20 cellular contexts compared by ENCODE assay signal in the genomic region with DNA sequence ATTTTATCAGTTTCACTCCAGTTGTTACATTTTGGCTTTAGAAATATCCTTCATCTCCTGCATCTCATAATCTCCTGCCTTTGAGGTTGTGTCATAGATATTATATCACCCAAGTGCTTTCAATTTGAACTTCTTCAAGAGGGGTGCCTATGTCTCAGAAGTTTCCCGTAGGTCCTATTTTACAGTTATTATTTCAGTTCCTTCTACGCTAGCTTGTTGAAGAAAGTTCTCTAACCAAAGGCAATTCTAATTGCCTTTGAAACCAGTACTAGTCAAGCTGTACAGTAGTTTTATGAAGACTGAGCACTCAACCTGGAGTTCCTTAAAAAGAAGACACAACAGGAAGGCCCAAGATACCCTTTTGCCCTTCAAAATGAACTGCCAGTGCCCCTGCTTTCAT.
DNase-seq lines count a peak whose midpoint lies in the region; ATAC-seq and TF ChIP-seq lines count a peak whose summit lies in the region.
"Had no signal": no experiment of that assay in that cellular context is flagged by ENCODE, and none has a peak within 500 bp of the region (broad histone marks: within the 10 kb centered on the region; RNA-seq: fewer than 3 reads in every experiment).

No MANE protein-coding gene starts in this region.

- no peaks in the 10 kb centered on the region for H3K27me3 Mint-ChIP-seq in glutamatergic neuron (ENCODE audit: unreplicated experiment)
- no peaks in the 10 kb centered on the region for H3K27me3 Mint-ChIP-seq in CD4-positive, alpha-beta memory T cell
- no peaks in the 10 kb centered on the region for H3K27me3 Mint-ChIP-seq in Calu3 (ENCODE audit: unreplicated experiment)

- DNase-seq in glutamatergic neuron (no peak), Calu3 (no peak)
- no peak for DNase-seq in stimulated activated CD4-positive, alpha-beta T cell treated with anti-CD3 and anti-CD28 coated beads, Interleukin-15, amount 100 ng/mL, for 24 hours
- DNase-seq in activated CD8-positive, alpha-beta memory T cell treated with anti-CD3 and anti-CD28 coated beads, Interleukin-2, amount 50 U/mL, for 4 hours: no peak
- DNase-seq in CD4-positive, alpha-beta memory T cell: no peak
- DNase-seq: DMS79 treated with DMSO at 0.1 percent for 48 hours, HFFc6, Kasumi-1, MM.1S, NCI-H1105, NCI-H1694, NCI-H2081 treated with DMSO at 0.1 percent for 48 hours, NCI-H510A treated with DMSO at 0.1 percent for 48 hours, NCI-H774, SJCRH30 had no signal

- H2AFZ ChIP-seq in OCI-LY3 (ENCODE audit: low read depth, low read length): no peak overlapping the region

- TF ChIP-seq CTCF in OCI-LY3 (IDR thresholded peaks at IDR 0.05; ENCODE audit: low read depth, low read length) (no peak), glutamatergic neuron (IDR thresholded peaks at IDR 0.05; ENCODE audit: partially characterized antibody, unreplicated experiment) (no peak), Calu3 (IDR thresholded peaks at IDR 0.05; ENCODE audit: unreplicated experiment) (no peak)

- H3K36me3 ChIP-seq in BLaER1 treated with 17β-estradiol and CSF1 and Interleukin-3, amounts not matched to agents 10 nM and 100 nM: peaks cover 0 to 85% (median 31%) of the 10 kb centered on the region in 11 experiments; a peak in 19 of 22 replicates
- no peaks in the 10 kb centered on the region for H3K36me3 ChIP-seq in OCI-LY3 (replicated peaks; ENCODE audit: low read depth, low read length)
- H3K36me3 ChIP-seq in CD4-positive, alpha-beta memory T cell (ENCODE audit: insufficient read depth, low read length): no peaks in the 10 kb centered on the region
- H3K36me3 ChIP-seq: SJCRH30 had no signal

- peaks cover 0 to 88% (median 0%) of the 10 kb centered on the region in 11 experiments; a peak in 5 of 22 replicates for H4K20me1 ChIP-seq in BLaER1 treated with 17β-estradiol and CSF1 and Interleukin-3, amounts not matched to agents 10 nM and 100 nM
- no peaks in the 10 kb centered on the region for H4K20me1 ChIP-seq in OCI-LY3 (ENCODE audit: insufficient read depth, low read length)

- H3K27ac Mint-ChIP-seq in glutamatergic neuron (ENCODE audit: unreplicated experiment) (peak overlapping the region; percentile 45), Calu3 (ENCODE audit: unreplicated experiment) (no peak overlapping the region)
- H3K27ac Mint-ChIP-seq in CD4-positive, alpha-beta memory T cell: no peak overlapping the region
- H3K27ac Mint-ChIP-seq: HFFc6; T-helper 1 cell treated with Interleukin-12 subunit alpha and Interleukin-12 subunit beta and Interleukin-4 antibody, amounts not matched to agents 30 μg/mL and 1 μg/mL, for 36 hours had no signal

- H3K4me2 ChIP-seq in BLaER1 treated with 17β-estradiol and CSF1 and Interleukin-3, amounts not matched to agents 10 nM and 100 nM: peak overlapping the region; percentile 2 to 40 (median 27); a peak in 16 of 22 replicates
- H3K4me2 ChIP-seq in OCI-LY3 (ENCODE audit: low read length): peak overlapping the region; percentile 40

- BruUV-seq in Calu3 (replicated peaks; lab: Mats Ljungman, UMichigan): no TSS peak

- H3K9me3 Mint-ChIP-seq in glutamatergic neuron (ENCODE audit: unreplicated experiment): no peaks in the 10 kb centered on the region
- H3K9me3 Mint-ChIP-seq in CD4-positive, alpha-beta memory T cell: peaks cover 0 to 3% (median 0%) of the 10 kb centered on the region in 8 donors
- H3K9me3 Mint-ChIP-seq in Calu3 (ENCODE audit: low read depth, unreplicated experiment): no peaks in the 10 kb centered on the region
- H3K9me3 Mint-ChIP-seq: HFFc6; T-helper 1 cell treated with Interleukin-12 subunit alpha and Interleukin-12 subunit beta and Interleukin-4 antibody, amounts not matched to agents 30 μg/mL and 1 μg/mL, for 36 hours had no signal

- H3K9me3 ChIP-seq in BLaER1 treated with 17β-estradiol and CSF1 and Interleukin-3, amounts not matched to agents 10 nM and 100 nM (replicated peaks in 1 of 11): no peaks in the 10 kb centered on the region; a peak in 1 of 22 replicates
- no peaks in the 10 kb centered on the region for H3K9me3 ChIP-seq in OCI-LY3 (ENCODE audit: insufficient read depth, low read length)
- H3K9me3 ChIP-seq in CD4-positive, alpha-beta memory T cell (ENCODE audit: control insufficient read depth in 1 of 2, low read length in 2 of 2): no peaks in the 10 kb centered on the region
- H3K9me3 ChIP-seq: SJCRH30 had no signal

- ATAC-seq in GM21390 (IDR thresholded peaks at IDR 0.05; ENCODE audit: unreplicated experiment): peak; percentile 55

- no peak overlapping the region for H3K4me3 Mint-ChIP-seq in glutamatergic neuron (ENCODE audit: unreplicated experiment)
- no peak overlapping the region for H3K4me3 Mint-ChIP-seq in CD4-positive, alpha-beta memory T cell
- no peak overlapping the region for H3K4me3 Mint-ChIP-seq in Calu3 (ENCODE audit: low read depth, unreplicated experiment)
- H3K4me3 Mint-ChIP-seq: HFFc6; T-helper 1 cell treated with Interleukin-12 subunit alpha and Interleukin-12 subunit beta and Interleukin-4 antibody, amounts not matched to agents 30 μg/mL and 1 μg/mL, for 36 hours had no signal

- H3K4me1 ChIP-seq in BLaER1 treated with 17β-estradiol and CSF1 and Interleukin-3, amounts not matched to agents 10 nM and 100 nM: peaks cover 23 to 75% (median 54%) of the 10 kb centered on the region in 10 experiments
- peaks cover 27% of the 10 kb centered on the region for H3K4me1 ChIP-seq in OCI-LY3 (ENCODE audit: low read length)
- no peaks in the 10 kb centered on the region for H3K4me1 ChIP-seq in CD4-positive, alpha-beta memory T cell (ENCODE audit: insufficient read depth, low read length)
- H3K4me1 ChIP-seq: SJCRH30 had no signal

- H3K9ac ChIP-seq in BLaER1 treated with 17β-estradiol and CSF1 and Interleukin-3, amounts not matched to agents 10 nM and 100 nM: no peak overlapping the region
- H3K9ac ChIP-seq in OCI-LY3 (ENCODE audit: low read length): 0 out of 2 replicates have a peak overlapping the region, but pooled peaks have one; percentile 5

- intact Hi-C loops in CD4-positive, alpha-beta memory T cell (cut with micrococcal nuclease): no loop called here
- intact Hi-C loops in Calu3 (cut with micrococcal nuclease; ENCODE audit: unreplicated experiment): no loop called here

- POLR2A ChIA-PET in CD4-positive, alpha-beta memory T cell (lab: Charles Lee; ENCODE audit: partially characterized antibody): no interaction called here

- H3K4me1 Mint-ChIP-seq in glutamatergic neuron (ENCODE audit: low read depth, unreplicated experiment) (peaks cover 11% of the 10 kb centered on the region), Calu3 (ENCODE audit: low read depth, unreplicated experiment) (no peaks in the 10 kb centered on the region)
- peaks cover 20 to 33% (median 23%) of the 10 kb centered on the region in 4 donors for H3K4me1 Mint-ChIP-seq in CD4-positive, alpha-beta memory T cell

- H3K4me3 ChIP-seq in BLaER1 treated with 17β-estradiol and CSF1 and Interleukin-3, amounts not matched to agents 10 nM and 100 nM: no peak overlapping the region
- H3K4me3 ChIP-seq in OCI-LY3 (ENCODE audit: low read length): no peak overlapping the region
- no peak overlapping the region for H3K4me3 ChIP-seq in CD4-positive, alpha-beta memory T cell (ENCODE audit: low read length in 2 of 2)
- H3K4me3 ChIP-seq: SJCRH30 had no signal

- H3K36me3 Mint-ChIP-seq in glutamatergic neuron (ENCODE audit: unreplicated experiment): peaks cover 3% of the 10 kb centered on the region
- H3K36me3 Mint-ChIP-seq in CD4-positive, alpha-beta memory T cell: peaks cover 14 to 29% of the 10 kb centered on the region in 2 donors
- no peaks in the 10 kb centered on the region for H3K36me3 Mint-ChIP-seq in Calu3 (ENCODE audit: insufficient read depth, unreplicated experiment)

- H3K27ac ChIP-seq in BLaER1 treated with 17β-estradiol and CSF1 and Interleukin-3, amounts not matched to agents 10 nM and 100 nM: peak overlapping the region in 8 of 11 experiments; percentile 2 to 48 (median 37); a peak in 13 of 22 replicates
- peak overlapping the region; percentile 60 for H3K27ac ChIP-seq in OCI-LY3 (ENCODE audit: low read length)
- H3K27ac ChIP-seq in CD4-positive, alpha-beta memory T cell (ENCODE audit: low read depth, low read length): no peak overlapping the region
- H3K27ac ChIP-seq: HL-60, SJCRH30 had no signal

- no peaks in the 10 kb centered on the region for H3K27me3 ChIP-seq in BLaER1 treated with 17β-estradiol and CSF1 and Interleukin-3, amounts not matched to agents 10 nM and 100 nM
- no peaks in the 10 kb centered on the region for H3K27me3 ChIP-seq in OCI-LY3 (ENCODE audit: low read depth, low read length)
- no peaks in the 10 kb centered on the region for H3K27me3 ChIP-seq in CD4-positive, alpha-beta memory T cell (ENCODE audit: insufficient read depth, low read length)
- H3K27me3 ChIP-seq: SJCRH30 had no signal

- CTCF ChIA-PET in CD4-positive, alpha-beta memory T cell (lab: Charles Lee; ENCODE audit: partially characterized antibody): no interaction called here
- CTCF ChIA-PET in Calu3 (lab: Charles Lee): no interaction called here

- peaks cover 7% of the 10 kb centered on the region; the same call in 1 of the 2 replicates for H3K79me2 ChIP-seq in OCI-LY3 (ENCODE audit: low read length)
